Comparison of ENCODE assay signal across 23 cellular contexts in the genomic region with DNA sequence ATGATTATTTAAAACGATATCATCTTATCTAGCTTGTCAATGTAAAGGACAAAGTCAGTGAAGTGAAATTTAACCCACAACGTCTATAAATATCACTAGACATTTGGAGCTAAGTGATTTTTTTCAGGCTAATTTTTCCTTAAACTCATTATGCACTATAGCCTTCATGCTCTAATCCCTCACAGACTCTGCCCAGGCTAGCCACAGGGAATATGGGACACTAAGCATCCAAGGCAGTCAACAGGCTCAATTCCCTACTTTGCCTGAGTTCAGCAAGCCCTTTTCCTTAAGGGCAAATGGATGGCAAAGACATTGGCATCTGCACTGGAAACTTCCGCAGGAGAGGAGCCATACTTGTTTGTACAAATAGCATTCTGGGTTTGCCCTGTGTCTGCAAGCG.
"Had no signal": no experiment of that assay in that cellular context is flagged by ENCODE, and none has a peak within 500 bp of the region (broad histone marks: within the 10 kb centered on the region; RNA-seq: fewer than 3 reads in every experiment).

No MANE protein-coding gene starts in this region.

- DNase-seq: activated CD4-positive, alpha-beta T cell treated with anti-CD3 and anti-CD28 coated beads for 36 hours; activated CD4-positive, alpha-beta T cell treated with anti-CD3 and anti-CD28 coated beads, Interleukin-2, amount 50 U/mL, for 4 hours; activated CD4-positive, CD25-positive, alpha-beta regulatory T cell; activated effector memory CD4-positive, alpha-beta T cell treated with Interleukin-2 at 50 U/mL for 16 hours; activated naive CD4-positive, alpha-beta T cell treated with Interleukin-2 at 50 U/mL for 16 hours; activated T-cell treated with anti-CD3 and anti-CD28 coated beads for 4 hours; anterior cingulate cortex; dermis blood vessel endothelial cell; effector CD4-positive, alpha-beta T cell; head of caudate nucleus; hippocampal formation; left cardiac atrium; midbrain; naive thymus-derived CD8-positive, alpha-beta T cell; right cardiac atrium; spleen; stimulated activated naive CD8-positive, alpha-beta T cell treated with anti-CD3 and anti-CD28 coated beads, Interleukin-15, Interleukin-2, amounts not matched to agents 100 U/mL and 50 U/mL, for 24 hours; T-helper 1 cell; upper lobe of left lung had no signal

- H3K36me3 Mint-ChIP-seq: activated naive CD8-positive, alpha-beta T cell; naive thymus-derived CD8-positive, alpha-beta T cell had no signal

- H3K27me3 ChIP-seq: spleen, upper lobe of left lung, vagina had no signal

- H3K27ac Mint-ChIP-seq: activated CD4-positive, alpha-beta T cell treated with anti-CD3 and anti-CD28 coated beads for 36 hours; activated naive CD8-positive, alpha-beta T cell; naive thymus-derived CD8-positive, alpha-beta T cell; T-helper 2 cell treated with Interferon-gamma antibody and Interleukin-4, amounts not matched to agents 5 μg/mL and 100 μg/mL, for 36 hours had no signal

- H3K9me3 Mint-ChIP-seq: naive thymus-derived CD8-positive, alpha-beta T cell; T-helper 2 cell treated with Interferon-gamma antibody and Interleukin-4, amounts not matched to agents 5 μg/mL and 100 μg/mL, for 36 hours had no signal

- H3K27ac ChIP-seq: spleen, thoracic aorta, upper lobe of left lung, vagina had no signal

- H3K9me3 ChIP-seq: spleen, thoracic aorta, upper lobe of left lung, vagina had no signal

- H3K36me3 ChIP-seq: spleen, thoracic aorta, upper lobe of left lung, vagina had no signal

- ATAC-seq: activated CD4-positive, alpha-beta T cell treated with anti-CD3 and anti-CD28 coated beads for 36 hours; left cardiac atrium; naive thymus-derived CD8-positive, alpha-beta T cell; right cardiac atrium; stimulated activated naive CD8-positive, alpha-beta T cell treated with anti-CD3 and anti-CD28 coated beads, Interleukin-15, Interleukin-2, amounts not matched to agents 100 U/mL and 50 U/mL, for 24 hours had no signal

- H3K4me3 Mint-ChIP-seq: activated CD4-positive, alpha-beta T cell treated with anti-CD3 and anti-CD28 coated beads for 36 hours; activated naive CD8-positive, alpha-beta T cell; naive thymus-derived CD8-positive, alpha-beta T cell; T-helper 2 cell treated with Interferon-gamma antibody and Interleukin-4, amounts not matched to agents 5 μg/mL and 100 μg/mL, for 36 hours had no signal

- H3K4me3 ChIP-seq: spleen, thoracic aorta, upper lobe of left lung, vagina had no signal
